19 cellular contexts compared by ENCODE assay signal in genomic region chr19:49624967-49625910, GRCh38. TPM values are rescaled to one million over a fixed set of nuclear protein-coding genes. Genes with fewer than 3 reads are reported as not detected.
A peak's percentile ranks its signal among the peaks of the same experiment; 100 is the strongest.
DNase-seq lines count a peak whose midpoint lies in the region; ATAC-seq and TF ChIP-seq lines count a peak whose summit lies in the region.
"Had no signal": no experiment of that assay in that cellular context is flagged by ENCODE, and none has a peak within 500 bp of the region (broad histone marks: within the 10 kb centered on the region; RNA-seq: fewer than 3 reads in every experiment).

No MANE protein-coding gene starts in this region.

- DNase-seq in Right ventricle myocardium inferior (ENCODE audit: missing footprints) = no peak
- no peak for DNase-seq in cardiac septum (ENCODE audit: low spot score)
- no peak for DNase-seq in RWPE2 (ENCODE audit: low spot score)
- DNase-seq in mucosa of descending colon = no peak
- DNase-seq in upper lobe of right lung = no peak
- no peak for DNase-seq in stimulated activated effector memory CD8-positive, alpha-beta T cell treated with anti-CD3 and anti-CD28 coated beads, Interleukin-12 subunit alpha, Interleukin-12 subunit beta, amount 100 ng/mL, for 72 hours (ENCODE audit: low spot score in 2 of 2)
- no peak for DNase-seq in DMS53 (lab: John Stamatoyannopoulos, UW)
- DNase-seq: Caco-2, DMS79, HFFc6, KG1, NCI-H1092 treated with DMSO at 0.1 percent for 48 hours, NCI-H1694, NCI-H446 treated with DMSO at 0.1 percent for 48 hours, NCI-H748 treated with DMSO at 0.1 percent for 48 hours, SJCRH30 had no signal

- H3K4me3 ChIP-seq in RWPE2 (ENCODE audit: severe bottlenecking) (no peak overlapping the region), mucosa of descending colon (no peak overlapping the region), upper lobe of right lung (no peak overlapping the region)
- H3K4me3 ChIP-seq: SJCRH30 had no signal

- no peak overlapping the region for H3K4me3 Mint-ChIP-seq in stimulated activated effector memory CD8-positive, alpha-beta T cell treated with anti-CD3 and anti-CD28 coated beads, Interleukin-12 subunit alpha, Interleukin-12 subunit beta, amount 100 ng/mL, for 72 hours
- H3K4me3 Mint-ChIP-seq: CD14-positive monocyte, HFFc6 had no signal

- ATAC-seq in Right ventricle myocardium inferior (peak; percentile 17), RWPE2 (ENCODE audit: low read depth) (0 out of 3 replicates have a peak, but pooled peaks have one; percentile 21), mucosa of descending colon (peak; percentile 34), upper lobe of right lung (peak; percentile 8), GM18520 (IDR thresholded peaks at IDR 0.05; ENCODE audit: unreplicated experiment) (no peak)
- no peak for ATAC-seq in stimulated activated effector memory CD8-positive, alpha-beta T cell treated with anti-CD3 and anti-CD28 coated beads, Interleukin-12 subunit alpha, Interleukin-12 subunit beta, amount 100 ng/mL, for 72 hours

- peaks cover 80% of the 10 kb centered on the region for H3K36me3 Mint-ChIP-seq in stimulated activated effector memory CD8-positive, alpha-beta T cell treated with anti-CD3 and anti-CD28 coated beads, Interleukin-12 subunit alpha, Interleukin-12 subunit beta, amount 100 ng/mL, for 72 hours

- H3K27me3 ChIP-seq in RWPE2 (ENCODE audit: insufficient read depth, poor library complexity, severe bottlenecking) = no peaks in the 10 kb centered on the region
- H3K27me3 ChIP-seq in upper lobe of right lung = no peaks in the 10 kb centered on the region
- H3K27me3 ChIP-seq: SJCRH30 had no signal

- no peaks in the 10 kb centered on the region for H3K4me1 Mint-ChIP-seq in stimulated activated effector memory CD8-positive, alpha-beta T cell treated with anti-CD3 and anti-CD28 coated beads, Interleukin-12 subunit alpha, Interleukin-12 subunit beta, amount 100 ng/mL, for 72 hours
- H3K4me1 Mint-ChIP-seq: CD14-positive monocyte had no signal

- no peak overlapping the region for H3K27ac Mint-ChIP-seq in stimulated activated effector memory CD8-positive, alpha-beta T cell treated with anti-CD3 and anti-CD28 coated beads, Interleukin-12 subunit alpha, Interleukin-12 subunit beta, amount 100 ng/mL, for 72 hours
- H3K27ac Mint-ChIP-seq: HFFc6 had no signal

- intact Hi-C loops in Right ventricle myocardium inferior (cut with DNase I) = no loop called here
- intact Hi-C loops in cardiac septum (cut with DNase I) = no loop called here
- intact Hi-C loops in mucosa of descending colon (cut with DNase I, micrococcal nuclease) = no loop called here
- intact Hi-C loops in upper lobe of right lung (cut with DNase I) = no loop called here

- H3K36me3 ChIP-seq in RWPE2 (ENCODE audit: low read depth) = peaks cover 1% of the 10 kb centered on the region
- H3K36me3 ChIP-seq in mucosa of descending colon (ENCODE audit: low read depth) = no peaks in the 10 kb centered on the region
- H3K36me3 ChIP-seq in upper lobe of right lung = peaks cover 34% of the 10 kb centered on the region

- no peaks in the 10 kb centered on the region for H3K9me3 Mint-ChIP-seq in stimulated activated effector memory CD8-positive, alpha-beta T cell treated with anti-CD3 and anti-CD28 coated beads, Interleukin-12 subunit alpha, Interleukin-12 subunit beta, amount 100 ng/mL, for 72 hours
- H3K9me3 Mint-ChIP-seq: HFFc6 had no signal

- H3K9me3 ChIP-seq in RWPE2 (ENCODE audit: severe bottlenecking) (no peaks in the 10 kb centered on the region), mucosa of descending colon (no peaks in the 10 kb centered on the region), upper lobe of right lung (no peaks in the 10 kb centered on the region)
- H3K9me3 ChIP-seq: Caco-2, SJCRH30 had no signal

- H3K27ac ChIP-seq in RWPE2 (ENCODE audit: poor library complexity, severe bottlenecking) (no peak overlapping the region), upper lobe of right lung (no peak overlapping the region)
- H3K27ac ChIP-seq: HL-60, SJCRH30 had no signal

- no peaks in the 10 kb centered on the region for H3K4me1 ChIP-seq in RWPE2 (ENCODE audit: insufficient read depth, poor library complexity, severe bottlenecking)
- H3K4me1 ChIP-seq in mucosa of descending colon (ENCODE audit: low read depth) = no peaks in the 10 kb centered on the region
- no peaks in the 10 kb centered on the region for H3K4me1 ChIP-seq in upper lobe of right lung
- H3K4me1 ChIP-seq: Caco-2, SJCRH30 had no signal

- no peak for TF ChIP-seq CTCF in RWPE2 (IDR thresholded peaks at IDR 0.05; ENCODE audit: poor library complexity, severe bottlenecking)
- no peak for TF ChIP-seq CTCF in mucosa of descending colon (IDR thresholded peaks at IDR 0.05)
- TF ChIP-seq CTCF in upper lobe of right lung (IDR thresholded peaks at IDR 0.05) = no peak

RNA-seq across cellular contexts. Expression of gene RRAS, which starts 14.7 kb away (rescaled TPM):
- total RNA-seq in Right ventricle myocardium inferior (120 TPM), cardiac septum (171 TPM), mucosa of descending colon (10 to 100 TPM; 43.9 to 89.8 (median 48.6) TPM), upper lobe of right lung (138 TPM)

RNA-seq across cellular contexts. Expression of gene SCAF1, which starts 16.8 kb away (rescaled TPM):
- total RNA-seq in Right ventricle myocardium inferior (42.5 TPM), cardiac septum (53.1 TPM), mucosa of descending colon (10 to 100 TPM; 55.5 to 75.0 (median 56.1) TPM), upper lobe of right lung (67.9 TPM)

RNA-seq across cellular contexts. Expression of gene PRR12, which starts 34.3 kb away (rescaled TPM):
- total RNA-seq in Right ventricle myocardium inferior (14.5 TPM), cardiac septum (15.9 TPM), mucosa of descending colon (10 to 100 TPM; 24.2 to 37.3 (median 26.2) TPM), upper lobe of right lung (30.9 TPM)

RNA-seq across cellular contexts. Expression of gene IRF3, which starts 40.4 kb away (rescaled TPM):
- 36.4 TPM for total RNA-seq in Right ventricle myocardium inferior
- total RNA-seq in cardiac septum = 33.7 TPM
- total RNA-seq in mucosa of descending colon = 100 to 1,000 TPM in 1 of 3 donors, 10 to 100 TPM in 2; 76.1 to 119 (median 90.1) TPM
- 86.4 TPM for total RNA-seq in upper lobe of right lung

RNA-seq across cellular contexts. Expression of gene BCL2L12, which starts 40.5 kb away (rescaled TPM):
- total RNA-seq in Right ventricle myocardium inferior = 10.6 TPM
- total RNA-seq in cardiac septum = 8.9 TPM
- 10 to 100 TPM in 2 of 3 donors, 1 to 10 TPM in 1; 9.6 to 20.8 (median 16.3) TPM for total RNA-seq in mucosa of descending colon
- 15.8 TPM for total RNA-seq in upper lobe of right lung

Comparison
In these comparisons a context has a peak if more than half of its experiments do, and no peak if none do; other contexts are left out.
1. ATAC-seq: peak in Right ventricle myocardium inferior (single experiment), RWPE2 (single experiment), mucosa of descending colon (single experiment) and upper lobe of right lung (single experiment); none in stimulated activated effector memory CD8-positive, alpha-beta T cell treated with anti-CD3 and anti-CD28 coated beads, Interleukin-12 subunit alpha, Interleukin-12 subunit beta, amount 100 ng/mL, for 72 hours (single experiment) and GM18520 (single experiment).